ENCODE assay signal across 3 cellular contexts in the genomic region with DNA sequence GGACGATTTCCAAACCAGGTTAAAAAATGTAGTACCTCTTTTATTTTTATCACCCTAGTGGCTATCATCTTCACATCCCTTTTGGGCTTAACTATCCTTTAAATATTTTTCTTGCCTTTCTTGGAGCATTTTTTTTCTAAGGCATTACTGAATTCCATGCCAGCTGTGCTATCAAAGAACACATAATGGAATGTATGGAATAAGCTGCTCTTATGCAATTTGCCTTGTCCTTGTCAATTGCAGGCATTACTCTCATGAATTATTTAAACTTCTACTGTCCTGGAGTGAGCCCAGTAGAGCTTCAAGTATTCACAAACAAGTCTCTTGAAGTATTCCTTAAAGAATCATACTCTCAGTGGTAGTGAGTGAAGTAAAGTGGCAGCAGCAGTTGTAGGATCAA.
"Had no signal": no experiment of that assay in that cellular context is flagged by ENCODE, and none has a peak within 500 bp of the region (broad histone marks: within the 10 kb centered on the region; RNA-seq: fewer than 3 reads in every experiment).

No MANE protein-coding gene starts in this region.

- DNase-seq: GDM1, GF-D8 had no signal

- H3K4me3 ChIP-seq: GM12878 had no signal

- ATAC-seq: GM12878 had no signal
